ENCODE assay signal across 1 cellular context in the genomic region with DNA sequence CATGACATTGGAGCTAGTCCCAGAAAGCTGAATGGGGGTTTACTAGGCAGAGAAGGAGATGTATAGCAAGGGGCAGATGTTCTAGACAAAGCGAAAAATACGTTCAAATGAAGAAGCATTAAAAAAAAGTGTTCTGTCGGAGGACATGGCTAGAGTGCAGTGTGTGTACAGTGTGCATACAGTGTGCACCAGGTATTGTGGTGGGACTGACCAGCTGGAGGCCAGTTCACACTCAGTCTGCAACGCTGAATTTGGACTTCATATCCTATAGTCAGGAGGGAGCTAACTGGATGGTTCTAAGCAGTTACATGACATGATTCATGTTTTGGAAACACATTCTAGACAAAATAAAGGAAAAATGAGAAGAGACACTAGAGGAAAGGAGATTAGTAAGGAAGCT.
TF ChIP-seq lines count a peak whose summit lies in the region.

No MANE protein-coding gene starts in this region.

TF ChIP-seq in IMR-90, 13 proteins besides CTCF, POLR2A, EP300 and RAD21:
- no peak for TF ChIP-seq MAFK (IDR thresholded peaks at IDR 0.05; ENCODE audit: low read depth, low read length)
- no peak for TF ChIP-seq RCOR1 (IDR thresholded peaks at IDR 0.05; ENCODE audit: insufficient replicate concordance, low read length)
- no peak for TF ChIP-seq CHD1 (IDR thresholded peaks at IDR 0.05; ENCODE audit: low read depth, low read length)
- TF ChIP-seq SMC3 (IDR thresholded peaks at IDR 0.05; ENCODE audit: low read depth, low read length), result no peak
- TF ChIP-seq MAZ (IDR thresholded peaks at IDR 0.05; ENCODE audit: borderline replicate concordance, low read depth, low read length), result no peak
- TF ChIP-seq CEBPB (IDR thresholded peaks at IDR 0.05; ENCODE audit: low read depth, low read length), result no peak
- TF ChIP-seq, protein P1, sequence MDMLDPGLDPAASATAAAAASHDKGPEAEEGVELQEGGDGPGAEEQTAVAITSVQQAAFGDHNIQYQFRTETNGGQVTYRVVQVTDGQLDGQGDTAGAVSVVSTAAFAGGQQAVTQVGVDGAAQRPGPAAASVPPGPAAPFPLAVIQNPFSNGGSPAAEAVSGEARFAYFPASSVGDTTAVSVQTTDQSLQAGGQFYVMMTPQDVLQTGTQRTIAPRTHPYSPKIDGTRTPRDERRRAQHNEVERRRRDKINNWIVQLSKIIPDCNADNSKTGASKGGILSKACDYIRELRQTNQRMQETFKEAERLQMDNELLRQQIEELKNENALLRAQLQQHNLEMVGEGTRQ (IDR thresholded peaks at IDR 0.05; ENCODE audit: low read depth, low read length), result no peak
- TF ChIP-seq FOS (IDR thresholded peaks at IDR 0.05; ENCODE audit: low read depth, low read length), result no peak
- no peak for TF ChIP-seq RFX5 (IDR thresholded peaks at IDR 0.05; ENCODE audit: low read depth, low read length)
- no peak for TF ChIP-seq MXI1 (IDR thresholded peaks at IDR 0.05; ENCODE audit: borderline replicate concordance, low read depth, low read length)
- no peak for TF ChIP-seq BHLHE40 (IDR thresholded peaks at IDR 0.05; ENCODE audit: low read depth, low read length)
- TF ChIP-seq, protein P2, sequence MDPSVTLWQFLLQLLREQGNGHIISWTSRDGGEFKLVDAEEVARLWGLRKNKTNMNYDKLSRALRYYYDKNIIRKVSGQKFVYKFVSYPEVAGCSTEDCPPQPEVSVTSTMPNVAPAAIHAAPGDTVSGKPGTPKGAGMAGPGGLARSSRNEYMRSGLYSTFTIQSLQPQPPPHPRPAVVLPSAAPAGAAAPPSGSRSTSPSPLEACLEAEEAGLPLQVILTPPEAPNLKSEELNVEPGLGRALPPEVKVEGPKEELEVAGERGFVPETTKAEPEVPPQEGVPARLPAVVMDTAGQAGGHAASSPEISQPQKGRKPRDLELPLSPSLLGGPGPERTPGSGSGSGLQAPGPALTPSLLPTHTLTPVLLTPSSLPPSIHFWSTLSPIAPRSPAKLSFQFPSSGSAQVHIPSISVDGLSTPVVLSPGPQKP (IDR thresholded peaks at IDR 0.05; ENCODE audit: borderline replicate concordance, low read depth, low read length), result no peak
- no peak for TF ChIP-seq NFE2L2 (IDR thresholded peaks at IDR 0.05; ENCODE audit: low read depth, low read length)
